19 cellular contexts compared by ENCODE assay signal in genomic region chr2:233851169-233851568, GRCh38. TPM values are rescaled to one million over a fixed set of nuclear protein-coding genes. Genes with fewer than 3 reads are reported as not detected.
DNase-seq lines count a peak whose midpoint lies in the region; TF ChIP-seq lines count a peak whose summit lies in the region.
"Had no signal": no experiment of that assay in that cellular context is flagged by ENCODE, and none has a peak within 500 bp of the region (broad histone marks: within the 10 kb centered on the region; RNA-seq: fewer than 3 reads in every experiment).

No MANE protein-coding gene starts in this region.

- intact Hi-C loops in activated T-helper 2 cell treated with anti-CD3 and anti-CD28 coated beads, Interferon-gamma antibody, Interleukin-2, Interleukin-4, amounts not matched to agents 10 μg/mL and 5 μg/mL and 100 μg/mL, durations not matched to agents 14 hours and 24 hours and 36 hours (cut with micrococcal nuclease), result loop anchor here (5.0 kb wide), 1 partner anchor 641 kb away; no protein-coding TSS in a partner anchor

- no peaks in the 10 kb centered on the region for H3K36me3 ChIP-seq in cardiac muscle cell
- no peaks in the 10 kb centered on the region for H3K36me3 ChIP-seq in right atrium auricular region
- H3K36me3 ChIP-seq in MG63, result peaks cover 79% of the 10 kb centered on the region

- no peaks in the 10 kb centered on the region for H3K9me3 Mint-ChIP-seq in activated T-helper 2 cell treated with anti-CD3 and anti-CD28 coated beads, Interferon-gamma antibody, Interleukin-2, Interleukin-4, amounts not matched to agents 10 μg/mL and 5 μg/mL and 100 μg/mL, durations not matched to agents 14 hours and 24 hours and 36 hours
- no peaks in the 10 kb centered on the region for H3K9me3 Mint-ChIP-seq in neural crest cell
- H3K9me3 Mint-ChIP-seq: CD4-positive, alpha-beta T cell had no signal

- no peaks in the 10 kb centered on the region for H3K27me3 Mint-ChIP-seq in activated T-helper 2 cell treated with anti-CD3 and anti-CD28 coated beads, Interferon-gamma antibody, Interleukin-2, Interleukin-4, amounts not matched to agents 10 μg/mL and 5 μg/mL and 100 μg/mL, durations not matched to agents 14 hours and 24 hours and 36 hours (ENCODE audit: low read depth)
- no peaks in the 10 kb centered on the region for H3K27me3 Mint-ChIP-seq in neural crest cell (ENCODE audit: low read depth)

- no peak for DNase-seq in cardiac muscle cell (ENCODE audit: low read depth in 1 of 2, low spot score in 1 of 2)
- no peak for DNase-seq in right atrium auricular region (ENCODE audit: low spot score)
- no peak for DNase-seq in MG63
- no peak for DNase-seq in activated T-helper 2 cell treated with anti-CD3 and anti-CD28 coated beads, Interferon-gamma antibody, Interleukin-2, Interleukin-4, amounts not matched to agents 10 μg/mL and 5 μg/mL and 100 μg/mL, durations not matched to agents 14 hours and 24 hours and 36 hours (ENCODE audit: low spot score)
- no peak for DNase-seq in neural crest cell (ENCODE audit: low read depth, low spot score)
- no peak for DNase-seq in caudate nucleus (lab: John Stamatoyannopoulos, UW)
- no peak for DNase-seq in substantia nigra (lab: John Stamatoyannopoulos, UW)
- DNase-seq in NCI-H2227 treated with DMSO at 0.1 percent for 48 hours (lab: John Stamatoyannopoulos, UW), result no peak
- DNase-seq: ACHN; CD4-positive, alpha-beta T cell; COR-L47; DMS79 treated with DMSO at 0.1 percent for 48 hours; MV-4-11; NCI-H1694; NCI-H2081 treated with DMSO at 0.1 percent for 48 hours; SIG-M5; SK-N-SH had no signal

- H3K27ac ChIP-seq in cardiac muscle cell (peak overlapping the region; percentile 82), right atrium auricular region (no peak overlapping the region), caudate nucleus (ENCODE audit: low read depth, low read length) (no peak overlapping the region), substantia nigra (ENCODE audit: low read depth, low read length, poor library complexity, severe bottlenecking) (no peak overlapping the region)
- H3K27ac ChIP-seq: BLaER1, KMS-11 had no signal

- H3K27me3 ChIP-seq in cardiac muscle cell (no peaks in the 10 kb centered on the region), right atrium auricular region (no peaks in the 10 kb centered on the region), MG63 (no peaks in the 10 kb centered on the region)
- H3K27me3 ChIP-seq: BLaER1 had no signal

- H3K4me1 ChIP-seq in cardiac muscle cell (ENCODE audit: low read depth), result peaks cover 28% of the 10 kb centered on the region
- H3K4me1 ChIP-seq in right atrium auricular region, result peaks cover 0 to 11% of the 10 kb centered on the region in 2 donors

- no peak overlapping the region for H3K4me3 ChIP-seq in cardiac muscle cell
- no peak overlapping the region for H3K4me3 ChIP-seq in right atrium auricular region
- H3K4me3 ChIP-seq in MG63, result peak overlapping the region; percentile 90

- H3K9me3 ChIP-seq in cardiac muscle cell (ENCODE audit: low read depth) (no peaks in the 10 kb centered on the region), right atrium auricular region (no peaks in the 10 kb centered on the region), MG63 (no peaks in the 10 kb centered on the region)
- H3K9me3 ChIP-seq: BLaER1, SK-N-SH had no signal

- H3K4me1 Mint-ChIP-seq in activated T-helper 2 cell treated with anti-CD3 and anti-CD28 coated beads, Interferon-gamma antibody, Interleukin-2, Interleukin-4, amounts not matched to agents 10 μg/mL and 5 μg/mL and 100 μg/mL, durations not matched to agents 14 hours and 24 hours and 36 hours (ENCODE audit: low read depth), result peaks cover 51% of the 10 kb centered on the region
- H3K4me1 Mint-ChIP-seq in neural crest cell, result peaks cover 46% of the 10 kb centered on the region

- peaks cover 75% of the 10 kb centered on the region for H3K36me3 Mint-ChIP-seq in activated T-helper 2 cell treated with anti-CD3 and anti-CD28 coated beads, Interferon-gamma antibody, Interleukin-2, Interleukin-4, amounts not matched to agents 10 μg/mL and 5 μg/mL and 100 μg/mL, durations not matched to agents 14 hours and 24 hours and 36 hours (ENCODE audit: low read depth)
- peaks cover 31% of the 10 kb centered on the region for H3K36me3 Mint-ChIP-seq in neural crest cell (ENCODE audit: low read depth)

- peak overlapping the region; percentile 13 for H3K4me3 Mint-ChIP-seq in activated T-helper 2 cell treated with anti-CD3 and anti-CD28 coated beads, Interferon-gamma antibody, Interleukin-2, Interleukin-4, amounts not matched to agents 10 μg/mL and 5 μg/mL and 100 μg/mL, durations not matched to agents 14 hours and 24 hours and 36 hours (ENCODE audit: low read depth)
- peak overlapping the region; percentile 23 for H3K4me3 Mint-ChIP-seq in neural crest cell
- H3K4me3 Mint-ChIP-seq: CD4-positive, alpha-beta T cell had no signal

- H3K27ac Mint-ChIP-seq in activated T-helper 2 cell treated with anti-CD3 and anti-CD28 coated beads, Interferon-gamma antibody, Interleukin-2, Interleukin-4, amounts not matched to agents 10 μg/mL and 5 μg/mL and 100 μg/mL, durations not matched to agents 14 hours and 24 hours and 36 hours, result no peak overlapping the region
- H3K27ac Mint-ChIP-seq in neural crest cell (ENCODE audit: unreplicated experiment), result no peak overlapping the region
- H3K27ac Mint-ChIP-seq: CD4-positive, alpha-beta T cell had no signal

- TF ChIP-seq CTCF in cardiac muscle cell (IDR thresholded peaks at IDR 0.05; ENCODE audit: low read depth, low read length) (no peak), right atrium auricular region (IDR thresholded peaks at IDR 0.05) (no peak), neural crest cell (conservative IDR thresholded peaks at IDR 0.05) (no peak)

RNA-seq across cellular contexts. Expression of gene HJURP, which starts 3.2 kb away (rescaled TPM):
- total RNA-seq in cardiac muscle cell, result 14.3 and 53.3 TPM in 2 replicates
- 8.0 and 36.3 TPM in 2 replicates for polyA plus RNA-seq in cardiac muscle cell
- under 1 TPM; 0.16 to 0.37 TPM for total RNA-seq in right atrium auricular region
- 59.1 and 67.1 TPM in 2 replicates for total RNA-seq in MG63 (2014; rRNA removed; shearing (Covaris generic); ENCODE audit: low replicate concordance)
- total RNA-seq in activated T-helper 2 cell treated with anti-CD3 and anti-CD28 coated beads, Interferon-gamma antibody, Interleukin-2, Interleukin-4, amounts not matched to agents 10 μg/mL and 5 μg/mL and 100 μg/mL, durations not matched to agents 14 hours and 24 hours and 36 hours, result 50.5 and 52.4 TPM in 2 replicates
- 62.3 and 63.6 TPM in 2 replicates for total RNA-seq in neural crest cell

Comparison
In these comparisons a context has a peak if more than half of its experiments do, and no peak if none do; other contexts are left out.
1. RNA of gene HJURP, which starts 3.2 kb away (total RNA-seq): 59.1 to 67.1 TPM in MG63, 62.3 to 63.6 TPM in neural crest cell, 14.3 to 53.3 TPM in cardiac muscle cell and 50.5 to 52.4 TPM in activated T-helper 2 cell treated with anti-CD3 and anti-CD28 coated beads, Interferon-gamma antibody, Interleukin-2, Interleukin-4, amounts not matched to agents 10 μg/mL and 5 μg/mL and 100 μg/mL, durations not matched to agents 14 hours and 24 hours and 36 hours; 0.16 to 0.37 TPM in right atrium auricular region; every median in the first group is over 10 times any median in the second.